In the genomic region with DNA sequence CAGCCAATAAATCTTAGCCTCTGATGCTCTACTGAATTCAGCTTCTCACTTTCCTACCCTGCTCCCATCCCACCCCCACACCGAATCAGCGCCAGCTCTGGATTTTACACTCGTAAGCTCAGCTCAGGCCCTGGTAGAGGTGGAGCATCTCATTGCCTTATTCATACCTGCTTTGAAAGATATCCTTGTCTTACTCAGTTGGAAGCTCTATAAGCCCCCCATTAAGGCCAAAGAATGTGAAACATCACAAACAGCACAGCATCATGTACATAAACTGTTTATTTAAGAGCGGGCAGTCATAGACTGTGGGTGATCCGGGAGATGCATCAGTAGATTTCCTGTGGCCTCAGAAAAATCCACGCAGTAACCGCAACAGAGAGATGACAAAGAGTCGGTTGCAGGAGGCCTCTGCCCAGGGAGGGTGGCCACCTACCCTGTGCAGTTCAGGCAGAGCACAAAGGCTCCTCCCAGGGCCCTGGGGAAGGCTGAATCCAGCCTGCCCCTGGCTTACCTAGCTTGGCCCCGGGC, we compare ENCODE assay signal across 1 cellular context.
TF ChIP-seq lines count a peak whose summit lies in the region.

No MANE protein-coding gene starts in this region.

TF ChIP-seq in IMR-90, 13 proteins besides CTCF, POLR2A, EP300 and RAD21:
- TF ChIP-seq, protein P1, sequence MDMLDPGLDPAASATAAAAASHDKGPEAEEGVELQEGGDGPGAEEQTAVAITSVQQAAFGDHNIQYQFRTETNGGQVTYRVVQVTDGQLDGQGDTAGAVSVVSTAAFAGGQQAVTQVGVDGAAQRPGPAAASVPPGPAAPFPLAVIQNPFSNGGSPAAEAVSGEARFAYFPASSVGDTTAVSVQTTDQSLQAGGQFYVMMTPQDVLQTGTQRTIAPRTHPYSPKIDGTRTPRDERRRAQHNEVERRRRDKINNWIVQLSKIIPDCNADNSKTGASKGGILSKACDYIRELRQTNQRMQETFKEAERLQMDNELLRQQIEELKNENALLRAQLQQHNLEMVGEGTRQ (IDR thresholded peaks at IDR 0.05; ENCODE audit: low read depth, low read length): no peak
- TF ChIP-seq CHD1 (IDR thresholded peaks at IDR 0.05; ENCODE audit: low read depth, low read length): peak; percentile 95
- TF ChIP-seq CEBPB (IDR thresholded peaks at IDR 0.05; ENCODE audit: low read depth, low read length): peak; percentile 43; the same call in 1 of the 2 replicates
- peak; percentile 70 for TF ChIP-seq FOS (IDR thresholded peaks at IDR 0.05; ENCODE audit: low read depth, low read length)
- no peak for TF ChIP-seq MAFK (IDR thresholded peaks at IDR 0.05; ENCODE audit: low read depth, low read length)
- peak; percentile 45; the same call in 1 of the 2 replicates for TF ChIP-seq BHLHE40 (IDR thresholded peaks at IDR 0.05; ENCODE audit: low read depth, low read length)
- TF ChIP-seq RCOR1 (IDR thresholded peaks at IDR 0.05; ENCODE audit: insufficient replicate concordance, low read length): peak; percentile 21
TF ChIP-seq in IMR-90: peak in this region for 5.
